Comparison of ENCODE assay signal across 1 cellular context in the genomic region with DNA sequence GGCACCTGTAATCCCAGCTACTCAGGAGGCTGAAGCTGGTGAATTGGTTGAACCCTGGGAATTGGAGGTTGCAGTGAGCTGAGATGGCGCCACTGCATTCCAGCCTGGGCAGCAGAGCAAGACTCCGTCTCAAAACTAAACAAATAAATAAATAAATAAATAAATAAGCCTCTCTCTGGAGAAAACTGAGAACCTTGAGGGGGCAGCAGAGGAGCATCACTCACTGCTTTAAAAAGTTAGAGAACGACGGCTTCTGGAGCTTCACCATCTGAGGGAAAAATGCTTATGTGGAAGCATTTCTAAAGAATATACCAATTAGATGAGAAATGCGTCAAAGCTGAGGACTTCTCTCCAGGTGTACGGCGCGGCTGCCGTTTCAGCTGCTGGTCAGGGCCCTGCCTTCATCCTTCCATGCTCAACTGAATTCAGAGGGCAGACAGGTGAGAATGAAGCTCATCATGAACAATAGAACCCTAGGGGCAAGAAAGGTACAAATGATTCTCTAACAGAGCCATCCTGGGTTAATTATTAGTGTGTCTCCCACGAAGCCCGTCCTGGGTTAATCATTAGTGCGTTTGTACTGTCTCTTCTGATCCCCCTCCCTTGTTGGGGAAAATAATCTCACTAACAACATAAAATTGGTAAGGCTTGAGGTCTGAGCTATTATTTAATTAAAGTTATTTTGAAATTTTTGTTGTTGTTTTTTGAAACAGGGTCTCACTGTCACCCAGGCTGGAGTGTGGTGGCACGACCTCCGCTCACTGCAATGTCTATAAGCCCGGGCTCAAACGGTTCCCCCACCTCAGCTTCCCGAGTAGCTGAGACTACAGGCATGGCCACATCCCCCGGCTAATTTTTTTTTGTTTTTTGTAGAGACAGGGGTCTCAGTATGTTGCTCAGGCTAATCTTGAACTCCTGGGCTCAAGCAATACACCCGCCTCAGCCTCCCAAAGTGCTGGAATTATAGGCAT.
TF ChIP-seq lines count a peak whose summit lies in the region.

No MANE protein-coding gene starts in this region.

TF ChIP-seq in GM12878, 131 proteins besides CTCF, POLR2A, EP300 and RAD21 (continued from another document):
- TF ChIP-seq STAT3 (IDR thresholded peaks at IDR 0.05; ENCODE audit: low read depth, low read length) (no peak), NFIC (IDR thresholded peaks at IDR 0.05; ENCODE audit: low read depth, low read length) (no peak), TAF1 (IDR thresholded peaks at IDR 0.05; ENCODE audit: borderline replicate concordance, low read depth, low read length) (no peak)
- TF ChIP-seq, protein P1, sequence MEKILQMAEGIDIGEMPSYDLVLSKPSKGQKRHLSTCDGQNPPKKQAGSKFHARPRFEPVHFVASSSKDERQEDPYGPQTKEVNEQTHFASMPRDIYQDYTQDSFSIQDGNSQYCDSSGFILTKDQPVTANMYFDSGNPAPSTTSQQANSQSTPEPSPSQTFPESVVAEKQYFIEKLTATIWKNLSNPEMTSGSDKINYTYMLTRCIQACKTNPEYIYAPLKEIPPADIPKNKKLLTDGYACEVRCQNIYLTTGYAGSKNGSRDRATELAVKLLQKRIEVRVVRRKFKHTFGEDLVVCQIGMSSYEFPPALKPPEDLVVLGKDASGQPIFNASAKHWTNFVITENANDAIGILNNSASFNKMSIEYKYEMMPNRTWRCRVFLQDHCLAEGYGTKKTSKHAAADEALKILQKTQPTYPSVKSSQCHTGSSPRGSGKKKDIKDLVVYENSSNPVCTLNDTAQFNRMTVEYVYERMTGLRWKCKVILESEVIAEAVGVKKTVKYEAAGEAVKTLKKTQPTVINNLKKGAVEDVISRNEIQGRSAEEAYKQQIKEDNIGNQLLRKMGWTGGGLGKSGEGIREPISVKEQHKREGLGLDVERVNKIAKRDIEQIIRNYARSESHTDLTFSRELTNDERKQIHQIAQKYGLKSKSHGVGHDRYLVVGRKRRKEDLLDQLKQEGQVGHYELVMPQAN (conservative IDR thresholded peaks at IDR 0.05): no peak
